2 cellular contexts compared by ENCODE assay signal in the genomic region with DNA sequence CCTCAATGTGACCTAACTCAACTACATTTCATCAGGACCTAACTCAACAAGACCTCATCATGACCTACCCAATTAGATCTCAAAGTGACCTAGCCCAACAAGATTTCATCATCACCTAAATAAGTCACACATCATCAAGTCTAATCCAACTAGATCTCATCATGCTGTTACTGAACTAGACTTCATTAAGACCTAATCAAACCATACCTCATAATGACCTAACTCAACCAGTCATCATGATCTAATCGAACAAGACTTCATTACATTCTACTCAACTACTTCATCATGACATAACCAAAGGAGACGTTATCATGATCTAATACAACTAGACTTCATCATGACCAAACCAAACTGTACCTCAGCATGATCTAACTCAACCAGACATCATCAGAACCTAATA.
A peak's percentile ranks its signal among the peaks of the same experiment; 100 is the strongest.
TF ChIP-seq lines count a peak whose summit lies in the region.

No MANE protein-coding gene starts in this region.

TF ChIP-seq in HEK293, 187 proteins besides CTCF, POLR2A, EP300 and RAD21 (continued from another document and continues in another):
- TF ChIP-seq, protein P1, sequence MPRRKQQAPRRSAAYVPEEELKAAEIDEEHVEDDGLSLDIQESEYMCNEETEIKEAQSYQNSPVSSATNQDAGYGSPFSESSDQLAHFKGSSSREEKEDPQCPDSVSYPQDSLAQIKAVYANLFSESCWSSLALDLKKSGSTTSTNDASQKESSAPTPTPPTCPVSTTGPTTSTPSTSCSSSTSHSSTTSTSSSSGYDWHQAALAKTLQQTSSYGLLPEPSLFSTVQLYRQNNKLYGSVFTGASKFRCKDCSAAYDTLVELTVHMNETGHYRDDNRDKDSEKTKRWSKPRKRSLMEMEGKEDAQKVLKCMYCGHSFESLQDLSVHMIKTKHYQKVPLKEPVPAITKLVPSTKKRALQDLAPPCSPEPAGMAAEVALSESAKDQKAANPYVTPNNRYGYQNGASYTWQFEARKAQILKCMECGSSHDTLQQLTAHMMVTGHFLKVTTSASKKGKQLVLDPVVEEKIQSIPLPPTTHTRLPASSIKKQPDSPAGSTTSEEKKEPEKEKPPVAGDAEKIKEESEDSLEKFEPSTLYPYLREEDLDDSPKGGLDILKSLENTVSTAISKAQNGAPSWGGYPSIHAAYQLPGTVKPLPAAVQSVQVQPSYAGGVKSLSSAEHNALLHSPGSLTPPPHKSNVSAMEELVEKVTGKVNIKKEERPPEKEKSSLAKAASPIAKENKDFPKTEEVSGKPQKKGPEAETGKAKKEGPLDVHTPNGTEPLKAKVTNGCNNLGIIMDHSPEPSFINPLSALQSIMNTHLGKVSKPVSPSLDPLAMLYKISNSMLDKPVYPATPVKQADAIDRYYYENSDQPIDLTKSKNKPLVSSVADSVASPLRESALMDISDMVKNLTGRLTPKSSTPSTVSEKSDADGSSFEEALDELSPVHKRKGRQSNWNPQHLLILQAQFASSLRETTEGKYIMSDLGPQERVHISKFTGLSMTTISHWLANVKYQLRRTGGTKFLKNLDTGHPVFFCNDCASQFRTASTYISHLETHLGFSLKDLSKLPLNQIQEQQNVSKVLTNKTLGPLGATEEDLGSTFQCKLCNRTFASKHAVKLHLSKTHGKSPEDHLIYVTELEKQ (tag by site-specific recombination; IDR thresholded peaks at IDR 0.05; ENCODE audit: borderline replicate concordance) = peak; percentile 85
- no peak for TF ChIP-seq ZBTB1 (tag by site-specific recombination; IDR thresholded peaks at IDR 0.05)
- TF ChIP-seq, protein P2, sequence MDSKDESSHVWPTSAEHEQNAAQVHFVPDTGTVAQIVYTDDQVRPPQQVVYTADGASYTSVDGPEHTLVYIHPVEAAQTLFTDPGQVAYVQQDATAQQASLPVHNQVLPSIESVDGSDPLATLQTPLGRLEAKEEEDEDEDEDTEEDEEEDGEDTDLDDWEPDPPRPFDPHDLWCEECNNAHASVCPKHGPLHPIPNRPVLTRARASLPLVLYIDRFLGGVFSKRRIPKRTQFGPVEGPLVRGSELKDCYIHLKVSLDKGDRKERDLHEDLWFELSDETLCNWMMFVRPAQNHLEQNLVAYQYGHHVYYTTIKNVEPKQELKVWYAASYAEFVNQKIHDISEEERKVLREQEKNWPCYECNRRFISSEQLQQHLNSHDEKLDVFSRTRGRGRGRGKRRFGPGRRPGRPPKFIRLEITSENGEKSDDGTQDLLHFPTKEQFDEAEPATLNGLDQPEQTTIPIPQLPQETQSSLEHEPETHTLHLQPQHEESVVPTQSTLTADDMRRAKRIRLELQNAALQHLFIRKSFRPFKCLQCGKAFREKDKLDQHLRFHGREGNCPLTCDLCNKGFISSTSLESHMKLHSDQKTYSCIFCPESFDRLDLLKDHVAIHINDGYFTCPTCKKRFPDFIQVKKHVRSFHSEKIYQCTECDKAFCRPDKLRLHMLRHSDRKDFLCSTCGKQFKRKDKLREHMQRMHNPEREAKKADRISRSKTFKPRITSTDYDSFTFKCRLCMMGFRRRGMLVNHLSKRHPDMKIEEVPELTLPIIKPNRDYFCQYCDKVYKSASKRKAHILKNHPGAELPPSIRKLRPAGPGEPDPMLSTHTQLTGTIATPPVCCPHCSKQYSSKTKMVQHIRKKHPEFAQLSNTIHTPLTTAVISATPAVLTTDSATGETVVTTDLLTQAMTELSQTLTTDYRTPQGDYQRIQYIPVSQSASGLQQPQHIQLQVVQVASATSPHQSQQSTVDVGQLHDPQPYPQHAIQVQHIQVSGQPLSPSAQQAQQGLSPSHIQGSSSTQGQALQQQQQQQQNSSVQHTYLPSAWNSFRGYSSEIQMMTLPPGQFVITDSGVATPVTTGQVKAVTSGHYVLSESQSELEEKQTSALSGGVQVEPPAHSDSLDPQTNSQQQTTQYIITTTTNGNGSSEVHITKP (tag by site-specific recombination; IDR thresholded peaks at IDR 0.05) = peak; percentile 72
- TF ChIP-seq ZNF404 (tag by site-specific recombination; IDR thresholded peaks at IDR 0.05) = no peak
- TF ChIP-seq, protein P3, sequence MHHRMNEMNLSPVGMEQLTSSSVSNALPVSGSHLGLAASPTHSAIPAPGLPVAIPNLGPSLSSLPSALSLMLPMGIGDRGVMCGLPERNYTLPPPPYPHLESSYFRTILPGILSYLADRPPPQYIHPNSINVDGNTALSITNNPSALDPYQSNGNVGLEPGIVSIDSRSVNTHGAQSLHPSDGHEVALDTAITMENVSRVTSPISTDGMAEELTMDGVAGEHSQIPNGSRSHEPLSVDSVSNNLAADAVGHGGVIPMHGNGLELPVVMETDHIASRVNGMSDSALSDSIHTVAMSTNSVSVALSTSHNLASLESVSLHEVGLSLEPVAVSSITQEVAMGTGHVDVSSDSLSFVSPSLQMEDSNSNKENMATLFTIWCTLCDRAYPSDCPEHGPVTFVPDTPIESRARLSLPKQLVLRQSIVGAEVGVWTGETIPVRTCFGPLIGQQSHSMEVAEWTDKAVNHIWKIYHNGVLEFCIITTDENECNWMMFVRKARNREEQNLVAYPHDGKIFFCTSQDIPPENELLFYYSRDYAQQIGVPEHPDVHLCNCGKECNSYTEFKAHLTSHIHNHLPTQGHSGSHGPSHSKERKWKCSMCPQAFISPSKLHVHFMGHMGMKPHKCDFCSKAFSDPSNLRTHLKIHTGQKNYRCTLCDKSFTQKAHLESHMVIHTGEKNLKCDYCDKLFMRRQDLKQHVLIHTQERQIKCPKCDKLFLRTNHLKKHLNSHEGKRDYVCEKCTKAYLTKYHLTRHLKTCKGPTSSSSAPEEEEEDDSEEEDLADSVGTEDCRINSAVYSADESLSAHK (tag by site-specific recombination; IDR thresholded peaks at IDR 0.05) = no peak
- TF ChIP-seq ZNF76 (tag by site-specific recombination; IDR thresholded peaks at IDR 0.05; ENCODE audit: borderline replicate concordance, low read depth) = peak; percentile 21; the same call in 1 of the 2 replicates
- TF ChIP-seq ZNF629 (tag by site-specific recombination; IDR thresholded peaks at IDR 0.05) = peak; percentile 98
- no peak for TF ChIP-seq ZNF121 (tag by site-specific recombination; IDR thresholded peaks at IDR 0.05)
- TF ChIP-seq ZNF10 (tag by site-specific recombination; IDR thresholded peaks at IDR 0.05) = no peak
- peak; percentile 45; the same call in 1 of the 2 replicates for TF ChIP-seq ZNF184 (tag by site-specific recombination; IDR thresholded peaks at IDR 0.05)
- TF ChIP-seq ZNF670 (tag by site-specific recombination; IDR thresholded peaks at IDR 0.05; ENCODE audit: low read depth) = no peak
- TF ChIP-seq ZNF175 (tag by site-specific recombination; IDR thresholded peaks at IDR 0.05) = no peak
- TF ChIP-seq SCRT2 (tag by site-specific recombination; IDR thresholded peaks at IDR 0.05) = peak; percentile 48
- TF ChIP-seq, protein P4, sequence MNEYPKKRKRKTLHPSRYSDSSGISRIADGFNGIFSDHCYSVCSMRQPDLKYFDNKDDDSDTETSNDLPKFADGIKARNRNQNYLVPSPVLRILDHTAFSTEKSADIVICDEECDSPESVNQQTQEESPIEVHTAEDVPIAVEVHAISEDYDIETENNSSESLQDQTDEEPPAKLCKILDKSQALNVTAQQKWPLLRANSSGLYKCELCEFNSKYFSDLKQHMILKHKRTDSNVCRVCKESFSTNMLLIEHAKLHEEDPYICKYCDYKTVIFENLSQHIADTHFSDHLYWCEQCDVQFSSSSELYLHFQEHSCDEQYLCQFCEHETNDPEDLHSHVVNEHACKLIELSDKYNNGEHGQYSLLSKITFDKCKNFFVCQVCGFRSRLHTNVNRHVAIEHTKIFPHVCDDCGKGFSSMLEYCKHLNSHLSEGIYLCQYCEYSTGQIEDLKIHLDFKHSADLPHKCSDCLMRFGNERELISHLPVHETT (tag by site-specific recombination; IDR thresholded peaks at IDR 0.05) = peak; percentile 100
- no peak for TF ChIP-seq HOXD13 (CRISPR knock-in tag; IDR thresholded peaks at IDR 0.05; ENCODE audit: borderline replicate concordance)

TF ChIP-seq in WTC11, 78 proteins besides CTCF, POLR2A, EP300 and RAD21 (continued from another document):
- TF ChIP-seq, protein P5, sequence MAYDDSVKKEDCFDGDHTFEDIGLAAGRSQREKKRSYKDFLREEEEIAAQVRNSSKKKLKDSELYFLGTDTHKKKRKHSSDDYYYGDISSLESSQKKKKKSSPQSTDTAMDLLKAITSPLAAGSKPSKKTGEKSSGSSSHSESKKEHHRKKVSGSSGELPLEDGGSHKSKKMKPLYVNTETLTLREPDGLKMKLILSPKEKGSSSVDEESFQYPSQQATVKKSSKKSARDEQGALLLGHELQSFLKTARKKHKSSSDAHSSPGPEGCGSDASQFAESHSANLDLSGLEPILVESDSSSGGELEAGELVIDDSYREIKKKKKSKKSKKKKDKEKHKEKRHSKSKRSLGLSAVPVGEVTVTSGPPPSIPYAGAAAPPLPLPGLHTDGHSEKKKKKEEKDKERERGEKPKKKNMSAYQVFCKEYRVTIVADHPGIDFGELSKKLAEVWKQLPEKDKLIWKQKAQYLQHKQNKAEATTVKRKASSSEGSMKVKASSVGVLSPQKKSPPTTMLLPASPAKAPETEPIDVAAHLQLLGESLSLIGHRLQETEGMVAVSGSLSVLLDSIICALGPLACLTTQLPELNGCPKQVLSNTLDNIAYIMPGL (CRISPR knock-in tag; IDR thresholded peaks at IDR 0.05) = no peak
- TF ChIP-seq, protein P6, sequence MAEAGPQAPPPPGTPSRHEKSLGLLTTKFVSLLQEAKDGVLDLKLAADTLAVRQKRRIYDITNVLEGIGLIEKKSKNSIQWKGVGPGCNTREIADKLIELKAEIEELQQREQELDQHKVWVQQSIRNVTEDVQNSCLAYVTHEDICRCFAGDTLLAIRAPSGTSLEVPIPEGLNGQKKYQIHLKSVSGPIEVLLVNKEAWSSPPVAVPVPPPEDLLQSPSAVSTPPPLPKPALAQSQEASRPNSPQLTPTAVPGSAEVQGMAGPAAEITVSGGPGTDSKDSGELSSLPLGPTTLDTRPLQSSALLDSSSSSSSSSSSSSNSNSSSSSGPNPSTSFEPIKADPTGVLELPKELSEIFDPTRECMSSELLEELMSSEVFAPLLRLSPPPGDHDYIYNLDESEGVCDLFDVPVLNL (CRISPR knock-in tag; IDR thresholded peaks at IDR 0.05; ENCODE audit: borderline replicate concordance, low read depth) = no peak
- TF ChIP-seq TP53 (CRISPR knock-in tag; IDR thresholded peaks at IDR 0.05) (no peak), TCF7 (CRISPR knock-in tag; IDR thresholded peaks at IDR 0.05; ENCODE audit: low read depth) (no peak), CBFB (CRISPR knock-in tag; IDR thresholded peaks at IDR 0.05; ENCODE audit: low read depth) (no peak), OVOL2 (CRISPR knock-in tag; IDR thresholded peaks at IDR 0.05; ENCODE audit: borderline replicate concordance) (no peak), ZNF671 (CRISPR knock-in tag; IDR thresholded peaks at IDR 0.05) (no peak), SMAD4 (CRISPR knock-in tag; IDR thresholded peaks at IDR 0.05) (no peak), ETV6 (CRISPR knock-in tag; IDR thresholded peaks at IDR 0.05) (no peak), NR3C1 (CRISPR knock-in tag; conservative IDR thresholded peaks at IDR 0.05; ENCODE audit: low read depth) (no peak), JUN (CRISPR knock-in tag; IDR thresholded peaks at IDR 0.05) (no peak), FOXK1 (CRISPR knock-in tag; IDR thresholded peaks at IDR 0.05) (no peak), GRHL2 (CRISPR knock-in tag; IDR thresholded peaks at IDR 0.05; ENCODE audit: insufficient replicate concordance, severe bottlenecking) (no peak), SP1 (CRISPR knock-in tag; conservative IDR thresholded peaks at IDR 0.05) (no peak), FOXJ3 (CRISPR knock-in tag; IDR thresholded peaks at IDR 0.05; ENCODE audit: borderline replicate concordance) (no peak)
- TF ChIP-seq, protein P7, sequence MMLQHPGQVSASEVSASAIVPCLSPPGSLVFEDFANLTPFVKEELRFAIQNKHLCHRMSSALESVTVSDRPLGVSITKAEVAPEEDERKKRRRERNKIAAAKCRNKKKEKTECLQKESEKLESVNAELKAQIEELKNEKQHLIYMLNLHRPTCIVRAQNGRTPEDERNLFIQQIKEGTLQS (CRISPR knock-in tag; conservative IDR thresholded peaks at IDR 0.05) = no peak
TF ChIP-seq in WTC11: peak in this region for 0.
